Comparison of ENCODE assay signal across 18 cellular contexts in the genomic region with DNA sequence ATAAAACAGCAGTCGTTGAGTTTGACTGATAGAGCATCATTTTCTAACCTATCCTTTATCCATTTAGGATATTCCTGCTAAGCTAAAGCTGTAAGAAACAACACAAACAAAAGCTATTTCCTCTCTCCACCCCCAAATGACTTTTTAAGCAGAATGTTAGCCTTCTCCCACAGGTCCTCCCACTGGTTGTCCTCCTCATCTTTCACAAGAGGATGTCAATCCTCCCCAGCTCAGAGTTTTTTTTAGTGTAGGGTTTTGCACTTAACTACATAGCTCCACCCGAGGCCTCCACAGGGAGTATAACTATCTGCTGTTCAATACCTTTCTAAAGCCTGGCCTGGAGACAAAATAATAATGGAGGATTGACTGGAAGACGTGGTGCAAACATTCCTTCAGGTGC. TPM values are rescaled to one million over a fixed set of nuclear protein-coding genes. Genes with fewer than 3 reads are reported as not detected.
DNase-seq lines count a peak whose midpoint lies in the region; ATAC-seq and TF ChIP-seq lines count a peak whose summit lies in the region.
"Had no signal": no experiment of that assay in that cellular context is flagged by ENCODE, and none has a peak within 500 bp of the region (broad histone marks: within the 10 kb centered on the region; RNA-seq: fewer than 3 reads in every experiment).

No MANE protein-coding gene starts in this region.

- H3K79me2 ChIP-seq in GM23338 (replicated peaks; ENCODE audit: insufficient read depth), result peaks cover 35% of the 10 kb centered on the region

- peaks cover 26% of the 10 kb centered on the region for H3K36me3 Mint-ChIP-seq in GM23338 (ENCODE audit: low read depth)

- H3K9me2 ChIP-seq in GM23338 (ENCODE audit: insufficient read depth), result no peaks in the 10 kb centered on the region

- ATAC-seq in GM23338 (no peak), GM18909 (IDR thresholded peaks at IDR 0.05; ENCODE audit: poor library complexity, unreplicated experiment) (no peak), GM18868 (IDR thresholded peaks at IDR 0.05; ENCODE audit: unreplicated experiment) (no peak), GM21528 (IDR thresholded peaks at IDR 0.05; ENCODE audit: low FRiP score, unreplicated experiment) (no peak)

- H3K27ac ChIP-seq in GM23338 (ENCODE audit: low read depth), result 0 out of 2 replicates have a peak overlapping the region, but pooled peaks have one; percentile 21
- no peak overlapping the region for H3K27ac ChIP-seq in HEK293 (ENCODE audit: extremely low read depth, low read depth, low read length)
- H3K27ac ChIP-seq: SJCRH30 had no signal

- no peaks in the 10 kb centered on the region for H3K9me3 ChIP-seq in HEK293 (ENCODE audit: control insufficient read depth, insufficient read depth, low read depth, low read length)
- H3K9me3 ChIP-seq: Caco-2, SJCRH30 had no signal

- CTCF ChIA-PET in HEK293 (lab: Yijun Ruan, JAX), result no interaction called here

- DNase-seq in GM23338 (ENCODE audit: low spot score), result no peak
- DNase-seq in OCI-M1 (lab: John Stamatoyannopoulos, UW), result peak; percentile 27
- peak; percentile 35 for DNase-seq in fibroblast of villous mesenchyme (ENCODE audit: low read depth)
- DNase-seq in stimulated activated naive CD4-positive, alpha-beta T cell treated with Interleukin-2 at 50 U/mL for 16 hours (lab: John Stamatoyannopoulos, UW), result no peak
- DNase-seq: Caco-2; CD4-positive, CD25-positive, alpha-beta regulatory T cell; DMS153; H7; KG1; NCI-H1105 treated with DMSO at 0.1 percent for 48 hours; NCI-H187; NCI-H446; NCI-H69; SJCRH30 had no signal

- no peak overlapping the region for H3K4me3 Mint-ChIP-seq in GM23338

- H3K9me3 Mint-ChIP-seq in GM23338, result no peaks in the 10 kb centered on the region; the same call in 2 of the 3 replicates
- H3K9me3 Mint-ChIP-seq: CD4-positive, CD25-positive, alpha-beta regulatory T cell had no signal

- peaks cover 46% of the 10 kb centered on the region for H3K4me1 Mint-ChIP-seq in GM23338

- H4K20me1 ChIP-seq in GM23338 (replicated peaks; ENCODE audit: insufficient read depth), result no peaks in the 10 kb centered on the region; the same call in 1 of the 2 replicates

- no peak for TF ChIP-seq CTCF in GM23338 (conservative IDR thresholded peaks at IDR 0.05; ENCODE audit: low read depth in 2 of 2)
- TF ChIP-seq CTCF in HEK293 (tag by site-specific recombination; IDR thresholded peaks at IDR 0.05), result no peak
- TF ChIP-seq CTCF in fibroblast of villous mesenchyme (IDR thresholded peaks at IDR 0.05; ENCODE audit: insufficient read depth, low read depth, low read length), result no peak

- no peak overlapping the region for H3K4me2 ChIP-seq in GM23338

- H3K36me3 ChIP-seq in GM23338 (ENCODE audit: insufficient read depth) (0 out of 2 replicates have a peak, but pooled peaks cover 3% of the 10 kb centered on the region), HEK293 (ENCODE audit: control insufficient read depth in 2 of 2, insufficient read depth in 1 of 2, low read length in 2 of 2) (peaks cover 0 to 35% of the 10 kb centered on the region in 2 experiments; a peak in 2 of 3 replicates)

- no peaks in the 10 kb centered on the region for H3F3A ChIP-seq in GM23338 (replicated peaks; ENCODE audit: low read depth)

- H3K4me1 ChIP-seq in GM23338 (ENCODE audit: insufficient read depth) (peaks cover 38% of the 10 kb centered on the region), HEK293 (ENCODE audit: control insufficient read depth, insufficient read depth, low read length) (no peaks in the 10 kb centered on the region)
- H3K4me1 ChIP-seq: SJCRH30 had no signal

- POLR2A ChIA-PET in HEK293 (lab: Yijun Ruan, JAX), result no interaction called here

- H3K27me3 ChIP-seq in GM23338 (ENCODE audit: insufficient read depth), result no peaks in the 10 kb centered on the region
- H3K27me3 ChIP-seq: SJCRH30 had no signal

- peak overlapping the region; percentile 4; the same call in 1 of the 2 replicates for H3K27ac Mint-ChIP-seq in GM23338
- H3K27ac Mint-ChIP-seq: CD4-positive, CD25-positive, alpha-beta regulatory T cell had no signal

- H2AFZ ChIP-seq in GM23338, result no peak overlapping the region

- no peak overlapping the region for H3K4me3 ChIP-seq in GM23338
- H3K4me3 ChIP-seq in HEK293 (ENCODE audit: low read depth, low read length), result no peak overlapping the region
- H3K4me3 ChIP-seq in fibroblast of villous mesenchyme (ENCODE audit: low read depth, low read length), result no peak overlapping the region
- H3K4me3 ChIP-seq: SJCRH30 had no signal

- H3K27me3 Mint-ChIP-seq in GM23338 (ENCODE audit: insufficient read depth, low read depth, poor library complexity), result no peaks in the 10 kb centered on the region
- H3K27me3 Mint-ChIP-seq: CD4-positive, CD25-positive, alpha-beta regulatory T cell had no signal

TF ChIP-seq in GM23338, 12 proteins besides CTCF, POLR2A, EP300 and RAD21:
- TF ChIP-seq, protein P1, sequence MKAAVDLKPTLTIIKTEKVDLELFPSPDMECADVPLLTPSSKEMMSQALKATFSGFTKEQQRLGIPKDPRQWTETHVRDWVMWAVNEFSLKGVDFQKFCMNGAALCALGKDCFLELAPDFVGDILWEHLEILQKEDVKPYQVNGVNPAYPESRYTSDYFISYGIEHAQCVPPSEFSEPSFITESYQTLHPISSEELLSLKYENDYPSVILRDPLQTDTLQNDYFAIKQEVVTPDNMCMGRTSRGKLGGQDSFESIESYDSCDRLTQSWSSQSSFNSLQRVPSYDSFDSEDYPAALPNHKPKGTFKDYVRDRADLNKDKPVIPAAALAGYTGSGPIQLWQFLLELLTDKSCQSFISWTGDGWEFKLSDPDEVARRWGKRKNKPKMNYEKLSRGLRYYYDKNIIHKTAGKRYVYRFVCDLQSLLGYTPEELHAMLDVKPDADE (IDR thresholded peaks at IDR 0.05), result no peak
- TF ChIP-seq POLR2AphosphoS5 (IDR thresholded peaks at IDR 0.05; ENCODE audit: low read depth) (no peak), JUNB (IDR thresholded peaks at IDR 0.05; ENCODE audit: unreplicated experiment) (no peak), ZNF114 (CRISPR knock-in tag; IDR thresholded peaks at IDR 0.05) (no peak), EZH2phosphoT487 (IDR thresholded peaks at IDR 0.05; ENCODE audit: unreplicated experiment) (no peak), STAT1 (IDR thresholded peaks at IDR 0.05; ENCODE audit: unreplicated experiment) (no peak), EZH2 (IDR thresholded peaks at IDR 0.05; ENCODE audit: low read depth, unreplicated experiment) (no peak), NANOG (IDR thresholded peaks at IDR 0.05; ENCODE audit: borderline replicate concordance) (no peak)

TF ChIP-seq in HEK293, 187 proteins besides CTCF, POLR2A, EP300 and RAD21:
- TF ChIP-seq, protein P2, sequence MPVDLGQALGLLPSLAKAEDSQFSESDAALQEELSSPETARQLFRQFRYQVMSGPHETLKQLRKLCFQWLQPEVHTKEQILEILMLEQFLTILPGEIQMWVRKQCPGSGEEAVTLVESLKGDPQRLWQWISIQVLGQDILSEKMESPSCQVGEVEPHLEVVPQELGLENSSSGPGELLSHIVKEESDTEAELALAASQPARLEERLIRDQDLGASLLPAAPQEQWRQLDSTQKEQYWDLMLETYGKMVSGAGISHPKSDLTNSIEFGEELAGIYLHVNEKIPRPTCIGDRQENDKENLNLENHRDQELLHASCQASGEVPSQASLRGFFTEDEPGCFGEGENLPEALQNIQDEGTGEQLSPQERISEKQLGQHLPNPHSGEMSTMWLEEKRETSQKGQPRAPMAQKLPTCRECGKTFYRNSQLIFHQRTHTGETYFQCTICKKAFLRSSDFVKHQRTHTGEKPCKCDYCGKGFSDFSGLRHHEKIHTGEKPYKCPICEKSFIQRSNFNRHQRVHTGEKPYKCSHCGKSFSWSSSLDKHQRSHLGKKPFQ (tag by site-specific recombination; IDR thresholded peaks at IDR 0.05), result no peak
- TF ChIP-seq ZFHX2 (tag by site-specific recombination; conservative IDR thresholded peaks at IDR 0.05), result peak; percentile 62; the same call in 1 of the 2 replicates
- TF ChIP-seq EGR2 (tag by site-specific recombination; IDR thresholded peaks at IDR 0.05; ENCODE audit: low read depth), result peak; percentile 86

RNA-seq across cellular contexts. Expression of gene SETMAR, which starts 7.8 kb away (rescaled TPM):
- 14.6 and 19.8 TPM in 2 replicates for total RNA-seq in GM23338 (2014; rRNA removed; shearing (Covaris generic))
- 11.2 and 12.9 TPM in 2 replicates for polyA plus RNA-seq in GM23338 (2016; fragmentation: Nextera tagmentation; extraction: Ambion mirVana)
- total RNA-seq in fibroblast of villous mesenchyme, result 9.1 and 11.3 TPM in 2 replicates

Comparison
In these comparisons a context has a peak if more than half of its experiments do, and no peak if none do; other contexts are left out.
1. DNase-seq: peak in OCI-M1 (single experiment) and fibroblast of villous mesenchyme (single experiment); none in GM23338 (single experiment) and stimulated activated naive CD4-positive, alpha-beta T cell treated with Interleukin-2 at 50 U/mL for 16 hours (single experiment).